1 cellular context compared by ENCODE assay signal in the genomic region with DNA sequence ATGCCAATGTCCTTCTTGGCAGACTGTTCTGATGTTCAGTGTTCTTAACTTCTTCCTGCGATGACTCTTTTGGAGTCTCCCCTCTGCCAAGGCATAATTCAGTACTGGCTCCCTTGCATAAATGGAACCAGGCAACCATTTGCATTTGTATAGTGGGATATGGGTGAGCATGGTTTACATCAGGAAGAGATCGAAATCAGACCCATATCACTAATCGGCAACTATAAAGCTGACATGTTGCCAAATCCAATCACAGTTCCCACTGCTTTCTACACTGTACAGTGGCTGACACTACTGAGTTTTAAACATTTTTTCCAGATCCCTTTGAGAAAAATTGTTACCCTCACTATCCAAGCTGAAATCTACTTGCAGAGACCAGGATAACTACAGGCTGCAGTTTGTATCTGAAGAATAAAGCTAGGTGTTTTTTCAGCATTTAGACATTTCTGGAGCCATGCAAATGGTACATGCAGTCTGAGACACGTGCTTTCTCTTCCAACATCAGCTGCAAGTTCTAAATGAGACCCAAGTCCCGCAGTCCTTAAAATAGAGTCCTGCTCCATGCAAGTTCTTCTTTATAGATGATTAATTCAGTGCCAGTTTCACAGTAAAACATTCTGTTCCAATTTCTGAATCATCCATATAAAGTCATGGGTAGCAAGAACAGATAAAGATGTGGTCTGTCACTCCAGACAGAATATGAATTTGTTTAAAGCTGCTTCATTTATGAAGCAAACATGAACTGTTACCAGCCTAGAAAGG.
TF ChIP-seq lines count a peak whose summit lies in the region.

No MANE protein-coding gene starts in this region.

TF ChIP-seq in GM23338, 12 proteins besides CTCF, POLR2A, EP300 and RAD21:
- no peak for TF ChIP-seq EZH2 (IDR thresholded peaks at IDR 0.05; ENCODE audit: low read depth, unreplicated experiment)
- TF ChIP-seq ZNF331 (CRISPR knock-in tag; IDR thresholded peaks at IDR 0.05; ENCODE audit: low read depth): no peak
- TF ChIP-seq NANOG (IDR thresholded peaks at IDR 0.05; ENCODE audit: borderline replicate concordance): no peak
- TF ChIP-seq ZNF114 (CRISPR knock-in tag; IDR thresholded peaks at IDR 0.05): no peak
- no peak for TF ChIP-seq REST (IDR thresholded peaks at IDR 0.05; ENCODE audit: unreplicated experiment)
- no peak for TF ChIP-seq JUNB (IDR thresholded peaks at IDR 0.05; ENCODE audit: unreplicated experiment)
- TF ChIP-seq, protein P1, sequence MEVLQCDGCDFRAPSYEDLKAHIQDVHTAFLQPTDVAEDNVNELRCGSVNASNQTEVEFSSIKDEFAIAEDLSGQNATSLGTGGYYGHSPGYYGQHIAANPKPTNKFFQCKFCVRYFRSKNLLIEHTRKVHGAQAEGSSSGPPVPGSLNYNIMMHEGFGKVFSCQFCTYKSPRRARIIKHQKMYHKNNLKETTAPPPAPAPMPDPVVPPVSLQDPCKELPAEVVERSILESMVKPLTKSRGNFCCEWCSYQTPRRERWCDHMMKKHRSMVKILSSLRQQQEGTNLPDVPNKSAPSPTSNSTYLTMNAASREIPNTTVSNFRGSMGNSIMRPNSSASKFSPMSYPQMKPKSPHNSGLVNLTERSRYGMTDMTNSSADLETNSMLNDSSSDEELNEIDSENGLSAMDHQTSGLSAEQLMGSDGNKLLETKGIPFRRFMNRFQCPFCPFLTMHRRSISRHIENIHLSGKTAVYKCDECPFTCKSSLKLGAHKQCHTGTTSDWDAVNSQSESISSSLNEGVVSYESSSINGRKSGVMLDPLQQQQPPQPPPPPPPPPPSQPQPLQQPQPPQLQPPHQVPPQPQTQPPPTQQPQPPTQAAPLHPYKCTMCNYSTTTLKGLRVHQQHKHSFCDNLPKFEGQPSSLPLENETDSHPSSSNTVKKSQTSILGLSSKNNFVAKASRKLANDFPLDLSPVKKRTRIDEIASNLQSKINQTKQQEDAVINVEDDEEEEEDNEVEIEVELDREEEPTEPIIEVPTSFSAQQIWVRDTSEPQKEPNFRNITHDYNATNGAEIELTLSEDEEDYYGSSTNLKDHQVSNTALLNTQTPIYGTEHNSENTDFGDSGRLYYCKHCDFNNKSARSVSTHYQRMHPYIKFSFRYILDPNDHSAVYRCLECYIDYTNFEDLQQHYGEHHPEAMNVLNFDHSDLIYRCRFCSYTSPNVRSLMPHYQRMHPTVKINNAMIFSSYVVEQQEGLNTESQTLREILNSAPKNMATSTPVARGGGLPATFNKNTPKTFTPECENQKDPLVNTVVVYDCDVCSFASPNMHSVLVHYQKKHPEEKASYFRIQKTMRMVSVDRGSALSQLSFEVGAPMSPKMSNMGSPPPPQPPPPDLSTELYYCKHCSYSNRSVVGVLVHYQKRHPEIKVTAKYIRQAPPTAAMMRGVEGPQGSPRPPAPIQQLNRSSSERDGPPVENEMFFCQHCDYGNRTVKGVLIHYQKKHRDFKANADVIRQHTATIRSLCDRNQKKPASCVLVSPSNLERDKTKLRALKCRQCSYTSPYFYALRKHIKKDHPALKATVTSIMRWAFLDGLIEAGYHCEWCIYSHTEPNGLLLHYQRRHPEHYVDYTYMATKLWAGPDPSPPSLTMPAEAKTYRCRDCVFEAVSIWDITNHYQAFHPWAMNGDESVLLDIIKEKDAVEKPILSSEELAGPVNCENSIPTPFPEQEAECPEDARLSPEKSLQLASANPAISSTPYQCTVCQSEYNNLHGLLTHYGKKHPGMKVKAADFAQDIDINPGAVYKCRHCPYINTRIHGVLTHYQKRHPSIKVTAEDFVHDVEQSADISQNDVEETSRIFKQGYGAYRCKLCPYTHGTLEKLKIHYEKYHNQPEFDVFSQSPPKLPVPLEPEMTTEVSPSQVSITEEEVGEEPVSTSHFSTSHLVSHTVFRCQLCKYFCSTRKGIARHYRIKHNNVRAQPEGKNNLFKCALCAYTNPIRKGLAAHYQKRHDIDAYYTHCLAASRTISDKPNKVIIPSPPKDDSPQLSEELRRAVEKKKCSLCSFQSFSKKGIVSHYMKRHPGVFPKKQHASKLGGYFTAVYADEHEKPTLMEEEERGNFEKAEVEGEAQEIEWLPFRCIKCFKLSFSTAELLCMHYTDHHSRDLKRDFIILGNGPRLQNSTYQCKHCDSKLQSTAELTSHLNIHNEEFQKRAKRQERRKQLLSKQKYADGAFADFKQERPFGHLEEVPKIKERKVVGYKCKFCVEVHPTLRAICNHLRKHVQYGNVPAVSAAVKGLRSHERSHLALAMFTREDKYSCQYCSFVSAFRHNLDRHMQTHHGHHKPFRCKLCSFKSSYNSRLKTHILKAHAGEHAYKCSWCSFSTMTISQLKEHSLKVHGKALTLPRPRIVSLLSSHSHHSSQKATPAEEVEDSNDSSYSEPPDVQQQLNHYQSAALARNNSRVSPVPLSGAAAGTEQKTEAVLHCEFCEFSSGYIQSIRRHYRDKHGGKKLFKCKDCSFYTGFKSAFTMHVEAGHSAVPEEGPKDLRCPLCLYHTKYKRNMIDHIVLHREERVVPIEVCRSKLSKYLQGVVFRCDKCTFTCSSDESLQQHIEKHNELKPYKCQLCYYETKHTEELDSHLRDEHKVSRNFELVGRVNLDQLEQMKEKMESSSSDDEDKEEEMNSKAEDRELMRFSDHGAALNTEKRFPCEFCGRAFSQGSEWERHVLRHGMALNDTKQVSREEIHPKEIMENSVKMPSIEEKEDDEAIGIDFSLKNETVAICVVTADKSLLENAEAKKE (CRISPR knock-in tag; IDR thresholded peaks at IDR 0.05): no peak
TF ChIP-seq in GM23338: peak in this region for 0.
